In genomic region chr2:6909431-6910385, GRCh38 we compare ENCODE assay signal across 8 cellular contexts. TPM values are rescaled to one million over a fixed set of nuclear protein-coding genes. Genes with fewer than 3 reads are reported as not detected.
DNase-seq lines count a peak whose midpoint lies in the region; ATAC-seq and TF ChIP-seq lines count a peak whose summit lies in the region.

No MANE protein-coding gene starts in this region.

- CTCF ChIA-PET in CD8-positive, alpha-beta memory T cell (lab: Charles Lee), result interaction anchor here (0.9 to 7.4 kb wide), 9 partner anchors 7 to 135 kb away, joined by 3 to 68 read pairs (median 7); partner anchors contain the start of genes CMPK2, RNF144A and RSAD2
- CTCF ChIA-PET in activated CD8-positive, alpha-beta T cell treated with anti-CD3 and anti-CD28 coated beads for 36 hours (lab: Charles Lee), result interaction anchor here (0.6 to 7.5 kb wide), 7 partner anchors 7 to 188 kb away, joined by 3 to 80 read pairs (median 5); partner anchors contain the start of gene RSAD2

- no peak overlapping the region for H3K27ac ChIP-seq in CD8-positive, alpha-beta memory T cell (ENCODE audit: low read depth, low read length)

- H3K36me3 Mint-ChIP-seq in CD8-positive, alpha-beta memory T cell, result peaks cover 0 to 3% (median 0%) of the 10 kb centered on the region in 3 donors
- peaks cover 73% of the 10 kb centered on the region for H3K36me3 Mint-ChIP-seq in activated CD8-positive, alpha-beta T cell treated with anti-CD3 and anti-CD28 coated beads for 36 hours (ENCODE audit: low read depth)
- H3K36me3 Mint-ChIP-seq in CD14-positive monocyte, result no peaks in the 10 kb centered on the region

- ATAC-seq in GM19438 (IDR thresholded peaks at IDR 0.05; ENCODE audit: low read depth, unreplicated experiment) (peak; percentile 97), HG03378 (IDR thresholded peaks at IDR 0.05; ENCODE audit: unreplicated experiment) (peak; percentile 99)
- peak; percentile 49 for ATAC-seq in activated CD8-positive, alpha-beta T cell treated with anti-CD3 and anti-CD28 coated beads for 36 hours

- H3K36me3 ChIP-seq in CD8-positive, alpha-beta memory T cell (ENCODE audit: insufficient read depth, low read length), result no peaks in the 10 kb centered on the region

- peaks cover 77 to 92% (median 90%) of the 10 kb centered on the region in 3 donors for H3K4me1 Mint-ChIP-seq in CD8-positive, alpha-beta memory T cell
- peaks cover 88% of the 10 kb centered on the region for H3K4me1 Mint-ChIP-seq in activated CD8-positive, alpha-beta T cell treated with anti-CD3 and anti-CD28 coated beads for 36 hours (ENCODE audit: low read depth)
- H3K4me1 Mint-ChIP-seq in CD14-positive monocyte, result peaks cover 13% of the 10 kb centered on the region

- no peaks in the 10 kb centered on the region for H3K9me3 ChIP-seq in CD8-positive, alpha-beta memory T cell (ENCODE audit: low read length)

- peaks cover 0 to under 1% of the 10 kb centered on the region in 2 donors for H3K27me3 Mint-ChIP-seq in CD8-positive, alpha-beta memory T cell
- no peaks in the 10 kb centered on the region for H3K27me3 Mint-ChIP-seq in activated CD8-positive, alpha-beta T cell treated with anti-CD3 and anti-CD28 coated beads for 36 hours
- H3K27me3 Mint-ChIP-seq in CD14-positive monocyte (ENCODE audit: low read depth in 3 of 3), result peaks cover 0 to 2% (median 2%) of the 10 kb centered on the region in 3 donors

- intact Hi-C loops in activated CD8-positive, alpha-beta T cell treated with anti-CD3 and anti-CD28 coated beads for 36 hours (cut with micrococcal nuclease), result loop anchor here (5.0 kb wide), 1 partner anchor 42 kb away; the partner anchor contains the start of gene CMPK2
- intact Hi-C loops in CD14-positive monocyte (cut with micrococcal nuclease), result loop anchor here in 1 of 2 donors (10.0 kb wide), 1 partner anchor 95 kb away; no protein-coding TSS in a partner anchor

- H3K4me3 ChIP-seq in CD8-positive, alpha-beta memory T cell (ENCODE audit: low read length), result peak overlapping the region; percentile 42

- peak overlapping the region; percentile 57 to 83 (median 69) for H3K4me3 Mint-ChIP-seq in CD8-positive, alpha-beta memory T cell
- H3K4me3 Mint-ChIP-seq in activated CD8-positive, alpha-beta T cell treated with anti-CD3 and anti-CD28 coated beads for 36 hours, result peak overlapping the region; percentile 48
- no peak overlapping the region for H3K4me3 Mint-ChIP-seq in CD14-positive monocyte

- peak overlapping the region; percentile 59 to 95 (median 89) for H3K27ac Mint-ChIP-seq in CD8-positive, alpha-beta memory T cell
- peak overlapping the region; percentile 97 for H3K27ac Mint-ChIP-seq in activated CD8-positive, alpha-beta T cell treated with anti-CD3 and anti-CD28 coated beads for 36 hours
- peak overlapping the region in 2 of 7 donors; percentile 7 to 50 for H3K27ac Mint-ChIP-seq in CD14-positive monocyte

- POLR2A ChIA-PET in CD8-positive, alpha-beta memory T cell (lab: Charles Lee), result no interaction called here
- POLR2A ChIA-PET in activated CD8-positive, alpha-beta T cell treated with anti-CD3 and anti-CD28 coated beads for 36 hours (lab: Charles Lee), result interaction anchor here (0.6 to 6.3 kb wide), 7 partner anchors 8 to 44 kb away, joined by 3 to 44 read pairs (median 8); partner anchors contain the start of genes CMPK2, RNF144A and RSAD2

- no peak for TF ChIP-seq CTCF in activated CD8-positive, alpha-beta T cell treated with anti-CD3 and anti-CD28 coated beads for 36 hours (IDR thresholded peaks at IDR 0.05)
- TF ChIP-seq CTCF in CD14-positive monocyte (IDR thresholded peaks at IDR 0.05), result no peak

- H3K9me3 Mint-ChIP-seq in CD8-positive, alpha-beta memory T cell, result no peaks in the 10 kb centered on the region
- H3K9me3 Mint-ChIP-seq in activated CD8-positive, alpha-beta T cell treated with anti-CD3 and anti-CD28 coated beads for 36 hours, result peaks cover 25% of the 10 kb centered on the region
- no peaks in the 10 kb centered on the region for H3K9me3 Mint-ChIP-seq in CD14-positive monocyte

- H3K27me3 ChIP-seq in CD8-positive, alpha-beta memory T cell (ENCODE audit: insufficient read depth, low read length, poor library complexity, severe bottlenecking), result no peaks in the 10 kb centered on the region

- peaks cover 89% of the 10 kb centered on the region for H3K4me1 ChIP-seq in CD8-positive, alpha-beta memory T cell (ENCODE audit: insufficient read depth, low read length)

- DNase-seq in CD8-positive, alpha-beta memory T cell, result peak in 4 of 5 donors; percentile 15 to 74 (median 66)
- DNase-seq in activated CD8-positive, alpha-beta T cell treated with anti-CD3 and anti-CD28 coated beads for 36 hours, result peak; percentile 78
- DNase-seq in NCI-H2227 (lab: John Stamatoyannopoulos, UW; ENCODE audit: unreplicated experiment) (no peak), CD14-positive monocyte (ENCODE audit: low spot score) (no peak), NCI-H1092 (lab: John Stamatoyannopoulos, UW) (no peak), DMS53 treated with DMSO at 0.1 percent for 48 hours (lab: John Stamatoyannopoulos, UW; ENCODE audit: unreplicated experiment) (no peak)

RNA-seq across cellular contexts. Expression of gene RNF144A, which starts 7.5 kb away (rescaled TPM):
- total RNA-seq in CD8-positive, alpha-beta memory T cell, result 10 to 100 TPM; 13.5 to 14.9 TPM
- polyA plus RNA-seq in CD8-positive, alpha-beta memory T cell, result 8.3 TPM
- total RNA-seq in activated CD8-positive, alpha-beta T cell treated with anti-CD3 and anti-CD28 coated beads for 36 hours, result 10 to 100 TPM; 32.6 to 36.5 TPM
- polyA plus RNA-seq in CD14-positive monocyte, result under 1 TPM; 0.30 to 0.68 TPM

RNA-seq across cellular contexts. Expression of gene RSAD2, which starts 32.1 kb away (rescaled TPM):
- total RNA-seq in CD8-positive, alpha-beta memory T cell, result under 1 TPM; 0.85 to 1.00 TPM
- 7.6 TPM for polyA plus RNA-seq in CD8-positive, alpha-beta memory T cell
- 1 to 10 TPM; 2.8 to 3.7 TPM for total RNA-seq in activated CD8-positive, alpha-beta T cell treated with anti-CD3 and anti-CD28 coated beads for 36 hours
- polyA plus RNA-seq in CD14-positive monocyte, result 10 to 100 TPM; 10.3 to 12.6 TPM

RNA-seq across cellular contexts. Expression of gene CMPK2, which starts 44.0 kb away (rescaled TPM):
- total RNA-seq in CD8-positive, alpha-beta memory T cell, result 1 to 10 TPM in 1 of 2 experiments, under 1 TPM in 1; 0.62 to 1.1 TPM
- polyA plus RNA-seq in CD8-positive, alpha-beta memory T cell, result 10.9 TPM
- total RNA-seq in activated CD8-positive, alpha-beta T cell treated with anti-CD3 and anti-CD28 coated beads for 36 hours, result 1 to 10 TPM; 3.2 to 4.5 TPM
- polyA plus RNA-seq in CD14-positive monocyte, result 10 to 100 TPM; 17.0 to 18.1 TPM

Comparison
In these comparisons a context has a peak if more than half of its experiments do, and no peak if none do; other contexts are left out.
1. DNase-seq: peak in CD8-positive, alpha-beta memory T cell (4 of 5) and activated CD8-positive, alpha-beta T cell treated with anti-CD3 and anti-CD28 coated beads for 36 hours (single experiment); none in NCI-H2227 (single experiment), CD14-positive monocyte (single experiment), NCI-H1092 (single experiment) and DMS53 treated with DMSO at 0.1 percent for 48 hours (single experiment).
2. H3K4me3 Mint-ChIP-seq: peak in CD8-positive, alpha-beta memory T cell (7 of 7) and activated CD8-positive, alpha-beta T cell treated with anti-CD3 and anti-CD28 coated beads for 36 hours (single experiment); none in CD14-positive monocyte (0 of 2).
3. ATAC-seq: peak in every context shown above with its lines; median percentile 99 in HG03378; 97 in GM19438; 49 in activated CD8-positive, alpha-beta T cell treated with anti-CD3 and anti-CD28 coated beads for 36 hours.